ENCODE assay signal across 1 cellular context in the genomic region with DNA sequence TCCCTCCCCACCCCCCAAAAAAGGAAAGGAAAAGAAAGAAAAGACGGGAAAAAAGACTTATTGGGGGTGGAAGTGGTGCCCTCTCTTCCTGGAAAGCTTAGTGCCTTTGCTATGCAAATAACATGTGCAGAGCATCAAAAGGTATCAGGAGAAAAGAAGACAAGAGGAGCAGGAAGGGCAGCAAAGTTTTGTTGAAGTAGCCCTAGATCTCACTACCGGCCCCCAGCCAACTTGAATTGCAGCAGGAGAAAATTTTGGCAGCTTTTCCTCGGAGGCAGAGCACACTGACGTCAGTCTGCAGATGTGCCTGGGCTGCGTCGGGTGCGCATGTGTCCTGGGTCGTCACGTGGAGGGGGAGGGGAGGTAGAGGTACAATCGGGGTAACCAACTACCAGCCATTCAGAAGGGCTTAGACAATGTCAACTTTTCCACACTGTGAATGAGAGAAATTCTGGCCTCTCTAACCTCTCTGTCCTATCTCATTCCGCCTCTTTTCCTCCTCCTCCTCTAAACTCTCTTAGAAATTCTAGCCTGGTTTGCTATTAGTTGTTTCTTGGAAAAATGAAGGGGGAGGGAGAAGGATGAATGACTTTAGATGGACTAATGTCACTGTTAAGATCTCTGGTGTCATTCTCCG.
TF ChIP-seq lines count a peak whose summit lies in the region.

A gene with protein sequence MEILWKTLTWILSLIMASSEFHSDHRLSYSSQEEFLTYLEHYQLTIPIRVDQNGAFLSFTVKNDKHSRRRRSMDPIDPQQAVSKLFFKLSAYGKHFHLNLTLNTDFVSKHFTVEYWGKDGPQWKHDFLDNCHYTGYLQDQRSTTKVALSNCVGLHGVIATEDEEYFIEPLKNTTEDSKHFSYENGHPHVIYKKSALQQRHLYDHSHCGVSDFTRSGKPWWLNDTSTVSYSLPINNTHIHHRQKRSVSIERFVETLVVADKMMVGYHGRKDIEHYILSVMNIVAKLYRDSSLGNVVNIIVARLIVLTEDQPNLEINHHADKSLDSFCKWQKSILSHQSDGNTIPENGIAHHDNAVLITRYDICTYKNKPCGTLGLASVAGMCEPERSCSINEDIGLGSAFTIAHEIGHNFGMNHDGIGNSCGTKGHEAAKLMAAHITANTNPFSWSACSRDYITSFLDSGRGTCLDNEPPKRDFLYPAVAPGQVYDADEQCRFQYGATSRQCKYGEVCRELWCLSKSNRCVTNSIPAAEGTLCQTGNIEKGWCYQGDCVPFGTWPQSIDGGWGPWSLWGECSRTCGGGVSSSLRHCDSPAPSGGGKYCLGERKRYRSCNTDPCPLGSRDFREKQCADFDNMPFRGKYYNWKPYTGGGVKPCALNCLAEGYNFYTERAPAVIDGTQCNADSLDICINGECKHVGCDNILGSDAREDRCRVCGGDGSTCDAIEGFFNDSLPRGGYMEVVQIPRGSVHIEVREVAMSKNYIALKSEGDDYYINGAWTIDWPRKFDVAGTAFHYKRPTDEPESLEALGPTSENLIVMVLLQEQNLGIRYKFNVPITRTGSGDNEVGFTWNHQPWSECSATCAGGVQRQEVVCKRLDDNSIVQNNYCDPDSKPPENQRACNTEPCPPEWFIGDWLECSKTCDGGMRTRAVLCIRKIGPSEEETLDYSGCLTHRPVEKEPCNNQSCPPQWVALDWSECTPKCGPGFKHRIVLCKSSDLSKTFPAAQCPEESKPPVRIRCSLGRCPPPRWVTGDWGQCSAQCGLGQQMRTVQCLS (N-terminal part only) (minus strand): TSS at position 286 of the 637 bp plus-strand sequence. CDS start 8,247 bp downstream, outside the sequence.

TF ChIP-seq in GM12878, 131 proteins besides CTCF, POLR2A, EP300 and RAD21 (continued from another document):
- TF ChIP-seq, protein P1, sequence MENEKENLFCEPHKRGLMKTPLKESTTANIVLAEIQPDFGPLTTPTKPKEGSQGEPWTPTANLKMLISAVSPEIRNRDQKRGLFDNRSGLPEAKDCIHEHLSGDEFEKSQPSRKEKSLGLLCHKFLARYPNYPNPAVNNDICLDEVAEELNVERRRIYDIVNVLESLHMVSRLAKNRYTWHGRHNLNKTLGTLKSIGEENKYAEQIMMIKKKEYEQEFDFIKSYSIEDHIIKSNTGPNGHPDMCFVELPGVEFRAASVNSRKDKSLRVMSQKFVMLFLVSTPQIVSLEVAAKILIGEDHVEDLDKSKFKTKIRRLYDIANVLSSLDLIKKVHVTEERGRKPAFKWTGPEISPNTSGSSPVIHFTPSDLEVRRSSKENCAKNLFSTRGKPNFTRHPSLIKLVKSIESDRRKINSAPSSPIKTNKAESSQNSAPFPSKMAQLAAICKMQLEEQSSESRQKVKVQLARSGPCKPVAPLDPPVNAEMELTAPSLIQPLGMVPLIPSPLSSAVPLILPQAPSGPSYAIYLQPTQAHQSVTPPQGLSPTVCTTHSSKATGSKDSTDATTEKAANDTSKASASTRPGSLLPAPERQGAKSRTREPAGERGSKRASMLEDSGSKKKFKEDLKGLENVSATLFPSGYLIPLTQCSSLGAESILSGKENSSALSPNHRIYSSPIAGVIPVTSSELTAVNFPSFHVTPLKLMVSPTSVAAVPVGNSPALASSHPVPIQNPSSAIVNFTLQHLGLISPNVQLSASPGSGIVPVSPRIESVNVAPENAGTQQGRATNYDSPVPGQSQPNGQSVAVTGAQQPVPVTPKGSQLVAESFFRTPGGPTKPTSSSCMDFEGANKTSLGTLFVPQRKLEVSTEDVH (IDR thresholded peaks at IDR 0.05; ENCODE audit: low read depth, partially characterized antibody), result no peak
- TF ChIP-seq BCL11A (IDR thresholded peaks at IDR 0.05; ENCODE audit: low read depth, low read length), result no peak
- TF ChIP-seq, protein P2, sequence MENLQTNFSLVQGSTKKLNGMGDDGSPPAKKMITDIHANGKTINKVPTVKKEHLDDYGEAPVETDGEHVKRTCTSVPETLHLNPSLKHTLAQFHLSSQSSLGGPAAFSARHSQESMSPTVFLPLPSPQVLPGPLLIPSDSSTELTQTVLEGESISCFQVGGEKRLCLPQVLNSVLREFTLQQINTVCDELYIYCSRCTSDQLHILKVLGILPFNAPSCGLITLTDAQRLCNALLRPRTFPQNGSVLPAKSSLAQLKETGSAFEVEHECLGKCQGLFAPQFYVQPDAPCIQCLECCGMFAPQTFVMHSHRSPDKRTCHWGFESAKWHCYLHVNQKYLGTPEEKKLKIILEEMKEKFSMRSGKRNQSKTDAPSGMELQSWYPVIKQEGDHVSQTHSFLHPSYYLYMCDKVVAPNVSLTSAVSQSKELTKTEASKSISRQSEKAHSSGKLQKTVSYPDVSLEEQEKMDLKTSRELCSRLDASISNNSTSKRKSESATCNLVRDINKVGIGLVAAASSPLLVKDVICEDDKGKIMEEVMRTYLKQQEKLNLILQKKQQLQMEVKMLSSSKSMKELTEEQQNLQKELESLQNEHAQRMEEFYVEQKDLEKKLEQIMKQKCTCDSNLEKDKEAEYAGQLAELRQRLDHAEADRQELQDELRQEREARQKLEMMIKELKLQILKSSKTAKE (IDR thresholded peaks at IDR 0.05; ENCODE audit: low read depth, poor library complexity, severe bottlenecking), result no peak
- TF ChIP-seq KDM1A (IDR thresholded peaks at IDR 0.05; ENCODE audit: borderline replicate concordance), result no peak
- TF ChIP-seq MYB (IDR thresholded peaks at IDR 0.05; ENCODE audit: borderline replicate concordance, low read depth, low read length), result 0 out of 2 replicates have a peak, but pooled peaks have one; percentile 30
- no peak for TF ChIP-seq FOXM1 (IDR thresholded peaks at IDR 0.05; ENCODE audit: low read depth, low read length)
- TF ChIP-seq, protein P3, sequence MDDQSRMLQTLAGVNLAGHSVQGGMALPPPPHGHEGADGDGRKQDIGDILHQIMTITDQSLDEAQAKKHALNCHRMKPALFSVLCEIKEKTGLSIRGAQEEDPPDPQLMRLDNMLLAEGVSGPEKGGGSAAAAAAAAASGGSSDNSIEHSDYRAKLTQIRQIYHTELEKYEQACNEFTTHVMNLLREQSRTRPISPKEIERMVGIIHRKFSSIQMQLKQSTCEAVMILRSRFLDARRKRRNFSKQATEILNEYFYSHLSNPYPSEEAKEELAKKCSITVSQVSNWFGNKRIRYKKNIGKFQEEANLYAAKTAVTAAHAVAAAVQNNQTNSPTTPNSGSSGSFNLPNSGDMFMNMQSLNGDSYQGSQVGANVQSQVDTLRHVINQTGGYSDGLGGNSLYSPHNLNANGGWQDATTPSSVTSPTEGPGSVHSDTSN (IDR thresholded peaks at IDR 0.05; ENCODE audit: insufficient replicate concordance, low read depth, low read length), result no peak
- no peak for TF ChIP-seq TCF7 (IDR thresholded peaks at IDR 0.05; ENCODE audit: borderline replicate concordance)
- no peak for TF ChIP-seq POLR2AphosphoS5 (IDR thresholded peaks at IDR 0.05; ENCODE audit: low read length)
- 0 out of 2 replicates have a peak, but pooled peaks have one; percentile 50 for TF ChIP-seq STAT1 (conservative IDR thresholded peaks at IDR 0.05)
- TF ChIP-seq MXI1 (IDR thresholded peaks at IDR 0.05; ENCODE audit: low read depth, low read length), result peak; percentile 79
- TF ChIP-seq TARDBP (IDR thresholded peaks at IDR 0.05; ENCODE audit: borderline replicate concordance), result no peak
- TF ChIP-seq ZNF274 (IDR thresholded peaks at IDR 0.05; ENCODE audit: insufficient read depth, insufficient read length), result no peak
- no peak for TF ChIP-seq SPI1 (IDR thresholded peaks at IDR 0.05; ENCODE audit: borderline replicate concordance, insufficient read depth, low read depth, low read length)
- no peak for TF ChIP-seq SREBF1 (IDR thresholded peaks at IDR 0.05; ENCODE audit: low read length)
- TF ChIP-seq, protein P4, sequence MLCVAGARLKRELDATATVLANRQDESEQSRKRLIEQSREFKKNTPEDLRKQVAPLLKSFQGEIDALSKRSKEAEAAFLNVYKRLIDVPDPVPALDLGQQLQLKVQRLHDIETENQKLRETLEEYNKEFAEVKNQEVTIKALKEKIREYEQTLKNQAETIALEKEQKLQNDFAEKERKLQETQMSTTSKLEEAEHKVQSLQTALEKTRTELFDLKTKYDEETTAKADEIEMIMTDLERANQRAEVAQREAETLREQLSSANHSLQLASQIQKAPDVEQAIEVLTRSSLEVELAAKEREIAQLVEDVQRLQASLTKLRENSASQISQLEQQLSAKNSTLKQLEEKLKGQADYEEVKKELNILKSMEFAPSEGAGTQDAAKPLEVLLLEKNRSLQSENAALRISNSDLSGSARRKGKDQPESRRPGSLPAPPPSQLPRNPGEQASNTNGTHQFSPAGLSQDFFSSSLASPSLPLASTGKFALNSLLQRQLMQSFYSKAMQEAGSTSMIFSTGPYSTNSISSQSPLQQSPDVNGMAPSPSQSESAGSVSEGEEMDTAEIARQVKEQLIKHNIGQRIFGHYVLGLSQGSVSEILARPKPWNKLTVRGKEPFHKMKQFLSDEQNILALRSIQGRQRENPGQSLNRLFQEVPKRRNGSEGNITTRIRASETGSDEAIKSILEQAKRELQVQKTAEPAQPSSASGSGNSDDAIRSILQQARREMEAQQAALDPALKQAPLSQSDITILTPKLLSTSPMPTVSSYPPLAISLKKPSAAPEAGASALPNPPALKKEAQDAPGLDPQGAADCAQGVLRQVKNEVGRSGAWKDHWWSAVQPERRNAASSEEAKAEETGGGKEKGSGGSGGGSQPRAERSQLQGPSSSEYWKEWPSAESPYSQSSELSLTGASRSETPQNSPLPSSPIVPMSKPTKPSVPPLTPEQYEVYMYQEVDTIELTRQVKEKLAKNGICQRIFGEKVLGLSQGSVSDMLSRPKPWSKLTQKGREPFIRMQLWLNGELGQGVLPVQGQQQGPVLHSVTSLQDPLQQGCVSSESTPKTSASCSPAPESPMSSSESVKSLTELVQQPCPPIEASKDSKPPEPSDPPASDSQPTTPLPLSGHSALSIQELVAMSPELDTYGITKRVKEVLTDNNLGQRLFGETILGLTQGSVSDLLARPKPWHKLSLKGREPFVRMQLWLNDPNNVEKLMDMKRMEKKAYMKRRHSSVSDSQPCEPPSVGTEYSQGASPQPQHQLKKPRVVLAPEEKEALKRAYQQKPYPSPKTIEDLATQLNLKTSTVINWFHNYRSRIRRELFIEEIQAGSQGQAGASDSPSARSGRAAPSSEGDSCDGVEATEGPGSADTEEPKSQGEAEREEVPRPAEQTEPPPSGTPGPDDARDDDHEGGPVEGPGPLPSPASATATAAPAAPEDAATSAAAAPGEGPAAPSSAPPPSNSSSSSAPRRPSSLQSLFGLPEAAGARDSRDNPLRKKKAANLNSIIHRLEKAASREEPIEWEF (IDR thresholded peaks at IDR 0.05; ENCODE audit: insufficient replicate concordance, low read depth, low read length), result no peak
- no peak for TF ChIP-seq STAT3 (IDR thresholded peaks at IDR 0.05; ENCODE audit: low read depth, low read length)
- TF ChIP-seq, protein P5, sequence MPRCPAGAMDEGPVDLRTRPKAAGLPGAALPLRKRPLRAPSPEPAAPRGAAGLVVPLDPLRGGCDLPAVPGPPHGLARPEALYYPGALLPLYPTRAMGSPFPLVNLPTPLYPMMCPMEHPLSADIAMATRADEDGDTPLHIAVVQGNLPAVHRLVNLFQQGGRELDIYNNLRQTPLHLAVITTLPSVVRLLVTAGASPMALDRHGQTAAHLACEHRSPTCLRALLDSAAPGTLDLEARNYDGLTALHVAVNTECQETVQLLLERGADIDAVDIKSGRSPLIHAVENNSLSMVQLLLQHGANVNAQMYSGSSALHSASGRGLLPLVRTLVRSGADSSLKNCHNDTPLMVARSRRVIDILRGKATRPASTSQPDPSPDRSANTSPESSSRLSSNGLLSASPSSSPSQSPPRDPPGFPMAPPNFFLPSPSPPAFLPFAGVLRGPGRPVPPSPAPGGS (IDR thresholded peaks at IDR 0.05; ENCODE audit: borderline replicate concordance, insufficient read depth, low read depth, low read length, poor library complexity, severe bottlenecking), result no peak
- TF ChIP-seq, protein P6, sequence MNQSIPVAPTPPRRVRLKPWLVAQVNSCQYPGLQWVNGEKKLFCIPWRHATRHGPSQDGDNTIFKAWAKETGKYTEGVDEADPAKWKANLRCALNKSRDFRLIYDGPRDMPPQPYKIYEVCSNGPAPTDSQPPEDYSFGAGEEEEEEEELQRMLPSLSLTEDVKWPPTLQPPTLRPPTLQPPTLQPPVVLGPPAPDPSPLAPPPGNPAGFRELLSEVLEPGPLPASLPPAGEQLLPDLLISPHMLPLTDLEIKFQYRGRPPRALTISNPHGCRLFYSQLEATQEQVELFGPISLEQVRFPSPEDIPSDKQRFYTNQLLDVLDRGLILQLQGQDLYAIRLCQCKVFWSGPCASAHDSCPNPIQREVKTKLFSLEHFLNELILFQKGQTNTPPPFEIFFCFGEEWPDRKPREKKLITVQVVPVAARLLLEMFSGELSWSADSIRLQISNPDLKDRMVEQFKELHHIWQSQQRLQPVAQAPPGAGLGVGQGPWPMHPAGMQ (IDR thresholded peaks at IDR 0.05; ENCODE audit: borderline replicate concordance), result no peak
- TF ChIP-seq, protein P7, sequence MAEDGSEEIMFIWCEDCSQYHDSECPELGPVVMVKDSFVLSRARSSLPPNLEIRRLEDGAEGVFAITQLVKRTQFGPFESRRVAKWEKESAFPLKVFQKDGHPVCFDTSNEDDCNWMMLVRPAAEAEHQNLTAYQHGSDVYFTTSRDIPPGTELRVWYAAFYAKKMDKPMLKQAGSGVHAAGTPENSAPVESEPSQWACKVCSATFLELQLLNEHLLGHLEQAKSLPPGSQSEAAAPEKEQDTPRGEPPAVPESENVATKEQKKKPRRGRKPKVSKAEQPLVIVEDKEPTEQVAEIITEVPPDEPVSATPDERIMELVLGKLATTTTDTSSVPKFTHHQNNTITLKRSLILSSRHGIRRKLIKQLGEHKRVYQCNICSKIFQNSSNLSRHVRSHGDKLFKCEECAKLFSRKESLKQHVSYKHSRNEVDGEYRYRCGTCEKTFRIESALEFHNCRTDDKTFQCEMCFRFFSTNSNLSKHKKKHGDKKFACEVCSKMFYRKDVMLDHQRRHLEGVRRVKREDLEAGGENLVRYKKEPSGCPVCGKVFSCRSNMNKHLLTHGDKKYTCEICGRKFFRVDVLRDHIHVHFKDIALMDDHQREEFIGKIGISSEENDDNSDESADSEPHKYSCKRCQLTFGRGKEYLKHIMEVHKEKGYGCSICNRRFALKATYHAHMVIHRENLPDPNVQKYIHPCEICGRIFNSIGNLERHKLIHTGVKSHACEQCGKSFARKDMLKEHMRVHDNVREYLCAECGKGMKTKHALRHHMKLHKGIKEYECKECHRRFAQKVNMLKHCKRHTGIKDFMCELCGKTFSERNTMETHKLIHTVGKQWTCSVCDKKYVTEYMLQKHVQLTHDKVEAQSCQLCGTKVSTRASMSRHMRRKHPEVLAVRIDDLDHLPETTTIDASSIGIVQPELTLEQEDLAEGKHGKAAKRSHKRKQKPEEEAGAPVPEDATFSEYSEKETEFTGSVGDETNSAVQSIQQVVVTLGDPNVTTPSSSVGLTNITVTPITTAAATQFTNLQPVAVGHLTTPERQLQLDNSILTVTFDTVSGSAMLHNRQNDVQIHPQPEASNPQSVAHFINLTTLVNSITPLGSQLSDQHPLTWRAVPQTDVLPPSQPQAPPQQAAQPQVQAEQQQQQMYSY (CRISPR knock-in tag; IDR thresholded peaks at IDR 0.05), result no peak
- TF ChIP-seq SIX5 (IDR thresholded peaks at IDR 0.05; ENCODE audit: low read depth, low read length, severe bottlenecking), result no peak
- no peak for TF ChIP-seq MTA2 (IDR thresholded peaks at IDR 0.05; ENCODE audit: low read depth)
- no peak for TF ChIP-seq BACH1 (IDR thresholded peaks at IDR 0.05; ENCODE audit: borderline replicate concordance)
TF ChIP-seq in GM12878: peak in this region for 33.
